Comparison of ENCODE assay signal across 1 cellular context in the genomic region with DNA sequence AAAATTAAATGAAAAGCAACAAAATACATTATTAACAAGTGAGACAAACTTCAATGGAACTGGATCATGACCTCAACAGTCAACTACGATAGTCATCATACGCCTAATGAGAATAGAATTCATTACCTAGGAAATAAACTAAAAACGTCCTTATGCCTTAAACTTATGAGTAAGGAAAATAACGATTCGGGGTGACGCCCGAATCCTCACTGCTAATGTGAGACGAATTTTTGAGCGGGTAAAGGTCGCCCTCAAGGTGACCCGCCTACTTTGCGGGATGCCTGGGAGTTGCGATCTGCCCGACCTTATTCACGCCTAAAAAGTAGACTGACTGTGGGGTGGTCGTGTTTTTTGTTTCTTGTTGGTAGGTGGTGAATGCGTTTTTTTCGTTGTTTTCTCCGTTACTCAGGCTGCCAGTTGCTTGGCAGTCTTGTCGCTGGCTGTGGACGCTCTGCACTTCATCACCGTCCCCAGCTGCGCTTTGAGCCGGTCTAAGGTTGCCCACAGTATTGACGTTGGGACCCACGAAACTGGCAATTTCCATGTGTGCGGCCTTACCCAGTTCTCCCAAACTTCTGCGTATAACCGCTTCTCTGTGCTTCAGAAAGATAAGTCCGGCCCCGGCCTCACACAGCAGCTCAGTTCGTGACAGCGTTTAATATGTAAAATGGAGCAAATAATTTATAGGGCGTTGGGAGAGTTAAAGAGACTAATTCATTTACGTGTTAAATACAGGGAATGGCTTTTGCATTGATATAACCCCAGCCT.
TF ChIP-seq lines count a peak whose summit lies in the region.

No MANE protein-coding gene starts in this region.

TF ChIP-seq in HepG2, 621 proteins besides CTCF, POLR2A, EP300 and RAD21 (continued from another document and continues in another):
- TF ChIP-seq, protein P1, sequence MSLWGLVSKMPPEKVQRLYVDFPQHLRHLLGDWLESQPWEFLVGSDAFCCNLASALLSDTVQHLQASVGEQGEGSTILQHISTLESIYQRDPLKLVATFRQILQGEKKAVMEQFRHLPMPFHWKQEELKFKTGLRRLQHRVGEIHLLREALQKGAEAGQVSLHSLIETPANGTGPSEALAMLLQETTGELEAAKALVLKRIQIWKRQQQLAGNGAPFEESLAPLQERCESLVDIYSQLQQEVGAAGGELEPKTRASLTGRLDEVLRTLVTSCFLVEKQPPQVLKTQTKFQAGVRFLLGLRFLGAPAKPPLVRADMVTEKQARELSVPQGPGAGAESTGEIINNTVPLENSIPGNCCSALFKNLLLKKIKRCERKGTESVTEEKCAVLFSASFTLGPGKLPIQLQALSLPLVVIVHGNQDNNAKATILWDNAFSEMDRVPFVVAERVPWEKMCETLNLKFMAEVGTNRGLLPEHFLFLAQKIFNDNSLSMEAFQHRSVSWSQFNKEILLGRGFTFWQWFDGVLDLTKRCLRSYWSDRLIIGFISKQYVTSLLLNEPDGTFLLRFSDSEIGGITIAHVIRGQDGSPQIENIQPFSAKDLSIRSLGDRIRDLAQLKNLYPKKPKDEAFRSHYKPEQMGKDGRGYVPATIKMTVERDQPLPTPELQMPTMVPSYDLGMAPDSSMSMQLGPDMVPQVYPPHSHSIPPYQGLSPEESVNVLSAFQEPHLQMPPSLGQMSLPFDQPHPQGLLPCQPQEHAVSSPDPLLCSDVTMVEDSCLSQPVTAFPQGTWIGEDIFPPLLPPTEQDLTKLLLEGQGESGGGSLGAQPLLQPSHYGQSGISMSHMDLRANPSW (CRISPR knock-in tag; IDR thresholded peaks at IDR 0.05; ENCODE audit: borderline replicate concordance): peak; percentile 90; the same call in 1 of the 2 replicates
- TF ChIP-seq CHD2 (IDR thresholded peaks at IDR 0.05; ENCODE audit: low read depth, low read length): peak; percentile 68; the same call in 1 of the 2 replicates
- no peak; the same call in 1 of the 2 replicates for TF ChIP-seq XBP1 (CRISPR knock-in tag; IDR thresholded peaks at IDR 0.05)
- TF ChIP-seq ZNF543 (CRISPR knock-in tag; IDR thresholded peaks at IDR 0.05): peak; percentile 93
- TF ChIP-seq NR3C1 (CRISPR knock-in tag; IDR thresholded peaks at IDR 0.05): no peak
- TF ChIP-seq HNRNPUL1 (IDR thresholded peaks at IDR 0.05; ENCODE audit: low read depth, low read length): no peak
- TF ChIP-seq TP53 (CRISPR knock-in tag; conservative IDR thresholded peaks at IDR 0.05): no peak; the same call in 1 of the 2 replicates
- TF ChIP-seq SMARCE1 (IDR thresholded peaks at IDR 0.05; ENCODE audit: borderline replicate concordance): no peak
- TF ChIP-seq ZFP90 (CRISPR knock-in tag; IDR thresholded peaks at IDR 0.05; ENCODE audit: borderline replicate concordance): peak; percentile 83; the same call in 1 of the 2 replicates
- TF ChIP-seq, protein P2, sequence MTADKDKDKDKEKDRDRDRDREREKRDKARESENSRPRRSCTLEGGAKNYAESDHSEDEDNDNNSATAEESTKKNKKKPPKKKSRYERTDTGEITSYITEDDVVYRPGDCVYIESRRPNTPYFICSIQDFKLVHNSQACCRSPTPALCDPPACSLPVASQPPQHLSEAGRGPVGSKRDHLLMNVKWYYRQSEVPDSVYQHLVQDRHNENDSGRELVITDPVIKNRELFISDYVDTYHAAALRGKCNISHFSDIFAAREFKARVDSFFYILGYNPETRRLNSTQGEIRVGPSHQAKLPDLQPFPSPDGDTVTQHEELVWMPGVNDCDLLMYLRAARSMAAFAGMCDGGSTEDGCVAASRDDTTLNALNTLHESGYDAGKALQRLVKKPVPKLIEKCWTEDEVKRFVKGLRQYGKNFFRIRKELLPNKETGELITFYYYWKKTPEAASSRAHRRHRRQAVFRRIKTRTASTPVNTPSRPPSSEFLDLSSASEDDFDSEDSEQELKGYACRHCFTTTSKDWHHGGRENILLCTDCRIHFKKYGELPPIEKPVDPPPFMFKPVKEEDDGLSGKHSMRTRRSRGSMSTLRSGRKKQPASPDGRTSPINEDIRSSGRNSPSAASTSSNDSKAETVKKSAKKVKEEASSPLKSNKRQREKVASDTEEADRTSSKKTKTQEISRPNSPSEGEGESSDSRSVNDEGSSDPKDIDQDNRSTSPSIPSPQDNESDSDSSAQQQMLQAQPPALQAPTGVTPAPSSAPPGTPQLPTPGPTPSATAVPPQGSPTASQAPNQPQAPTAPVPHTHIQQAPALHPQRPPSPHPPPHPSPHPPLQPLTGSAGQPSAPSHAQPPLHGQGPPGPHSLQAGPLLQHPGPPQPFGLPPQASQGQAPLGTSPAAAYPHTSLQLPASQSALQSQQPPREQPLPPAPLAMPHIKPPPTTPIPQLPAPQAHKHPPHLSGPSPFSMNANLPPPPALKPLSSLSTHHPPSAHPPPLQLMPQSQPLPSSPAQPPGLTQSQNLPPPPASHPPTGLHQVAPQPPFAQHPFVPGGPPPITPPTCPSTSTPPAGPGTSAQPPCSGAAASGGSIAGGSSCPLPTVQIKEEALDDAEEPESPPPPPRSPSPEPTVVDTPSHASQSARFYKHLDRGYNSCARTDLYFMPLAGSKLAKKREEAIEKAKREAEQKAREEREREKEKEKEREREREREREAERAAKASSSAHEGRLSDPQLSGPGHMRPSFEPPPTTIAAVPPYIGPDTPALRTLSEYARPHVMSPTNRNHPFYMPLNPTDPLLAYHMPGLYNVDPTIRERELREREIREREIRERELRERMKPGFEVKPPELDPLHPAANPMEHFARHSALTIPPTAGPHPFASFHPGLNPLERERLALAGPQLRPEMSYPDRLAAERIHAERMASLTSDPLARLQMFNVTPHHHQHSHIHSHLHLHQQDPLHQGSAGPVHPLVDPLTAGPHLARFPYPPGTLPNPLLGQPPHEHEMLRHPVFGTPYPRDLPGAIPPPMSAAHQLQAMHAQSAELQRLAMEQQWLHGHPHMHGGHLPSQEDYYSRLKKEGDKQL (CRISPR knock-in tag; IDR thresholded peaks at IDR 0.05; ENCODE audit: low read depth): peak; percentile 60; the same call in 1 of the 2 replicates
- TF ChIP-seq JUNB (CRISPR knock-in tag; IDR thresholded peaks at IDR 0.05; ENCODE audit: borderline replicate concordance): peak; percentile 82
- peak; percentile 89 for TF ChIP-seq PAF1 (CRISPR knock-in tag; IDR thresholded peaks at IDR 0.05)
- peak; percentile 86 for TF ChIP-seq HNRNPL (IDR thresholded peaks at IDR 0.05; ENCODE audit: low read depth, low read length)
- TF ChIP-seq JUND (CRISPR knock-in tag; IDR thresholded peaks at IDR 0.05): peak; percentile 81; the same call in 1 of the 2 replicates
- TF ChIP-seq, protein P3, sequence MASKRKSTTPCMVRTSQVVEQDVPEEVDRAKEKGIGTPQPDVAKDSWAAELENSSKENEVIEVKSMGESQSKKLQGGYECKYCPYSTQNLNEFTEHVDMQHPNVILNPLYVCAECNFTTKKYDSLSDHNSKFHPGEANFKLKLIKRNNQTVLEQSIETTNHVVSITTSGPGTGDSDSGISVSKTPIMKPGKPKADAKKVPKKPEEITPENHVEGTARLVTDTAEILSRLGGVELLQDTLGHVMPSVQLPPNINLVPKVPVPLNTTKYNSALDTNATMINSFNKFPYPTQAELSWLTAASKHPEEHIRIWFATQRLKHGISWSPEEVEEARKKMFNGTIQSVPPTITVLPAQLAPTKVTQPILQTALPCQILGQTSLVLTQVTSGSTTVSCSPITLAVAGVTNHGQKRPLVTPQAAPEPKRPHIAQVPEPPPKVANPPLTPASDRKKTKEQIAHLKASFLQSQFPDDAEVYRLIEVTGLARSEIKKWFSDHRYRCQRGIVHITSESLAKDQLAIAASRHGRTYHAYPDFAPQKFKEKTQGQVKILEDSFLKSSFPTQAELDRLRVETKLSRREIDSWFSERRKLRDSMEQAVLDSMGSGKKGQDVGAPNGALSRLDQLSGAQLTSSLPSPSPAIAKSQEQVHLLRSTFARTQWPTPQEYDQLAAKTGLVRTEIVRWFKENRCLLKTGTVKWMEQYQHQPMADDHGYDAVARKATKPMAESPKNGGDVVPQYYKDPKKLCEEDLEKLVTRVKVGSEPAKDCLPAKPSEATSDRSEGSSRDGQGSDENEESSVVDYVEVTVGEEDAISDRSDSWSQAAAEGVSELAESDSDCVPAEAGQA (IDR thresholded peaks at IDR 0.05; ENCODE audit: low read depth): no peak
- TF ChIP-seq, protein P3 (CRISPR knock-in tag; IDR thresholded peaks at IDR 0.05; ENCODE audit: borderline replicate concordance): no peak
- TF ChIP-seq TRIM24 (CRISPR knock-in tag; IDR thresholded peaks at IDR 0.05): no peak
- peak; percentile 58; the same call in 1 of the 2 replicates for TF ChIP-seq ZNF367 (CRISPR knock-in tag; IDR thresholded peaks at IDR 0.05; ENCODE audit: borderline replicate concordance)
- peak; percentile 100 for TF ChIP-seq GATA4 (IDR thresholded peaks at IDR 0.05; ENCODE audit: borderline replicate concordance, low read depth)
- peak; percentile 84; the same call in 1 of the 2 replicates for TF ChIP-seq ZFP36L2 (CRISPR knock-in tag; IDR thresholded peaks at IDR 0.05)
- peak; percentile 19 for TF ChIP-seq TEAD3 (CRISPR knock-in tag; optimal IDR thresholded peaks at IDR 0.05; ENCODE audit: borderline replicate concordance)
- TF ChIP-seq EED (CRISPR knock-in tag; IDR thresholded peaks at IDR 0.05): no peak
- TF ChIP-seq ZNF891 (CRISPR knock-in tag; IDR thresholded peaks at IDR 0.05): peak; percentile 79
- TF ChIP-seq ZSCAN21 (CRISPR knock-in tag; IDR thresholded peaks at IDR 0.05; ENCODE audit: borderline replicate concordance): peak; percentile 94
- TF ChIP-seq NAIF1 (CRISPR knock-in tag; IDR thresholded peaks at IDR 0.05; ENCODE audit: borderline replicate concordance): peak; percentile 90
- TF ChIP-seq PLRG1 (conservative IDR thresholded peaks at IDR 0.05): no peak
- no peak for TF ChIP-seq ZNF326 (CRISPR knock-in tag; IDR thresholded peaks at IDR 0.05; ENCODE audit: borderline replicate concordance)
- no peak for TF ChIP-seq CEBPB (IDR thresholded peaks at IDR 0.05; ENCODE audit: borderline replicate concordance, low read depth, low read length)
- TF ChIP-seq TCF7 (IDR thresholded peaks at IDR 0.05; ENCODE audit: low read depth): no peak
- TF ChIP-seq ZFYVE20 (CRISPR knock-in tag; IDR thresholded peaks at IDR 0.05; ENCODE audit: borderline replicate concordance, low read depth): peak; percentile 92; the same call in 1 of the 2 replicates
- no peak for TF ChIP-seq HES4 (CRISPR knock-in tag; IDR thresholded peaks at IDR 0.05; ENCODE audit: borderline replicate concordance)
- TF ChIP-seq RORA (CRISPR knock-in tag; IDR thresholded peaks at IDR 0.05): peak; percentile 76; the same call in 1 of the 2 replicates
- TF ChIP-seq ZNF768 (CRISPR knock-in tag; IDR thresholded peaks at IDR 0.05): peak; percentile 74
- peak; percentile 93 for TF ChIP-seq ESRRA (CRISPR knock-in tag; IDR thresholded peaks at IDR 0.05; ENCODE audit: low read depth)
- peak; percentile 78 for TF ChIP-seq ATF1 (CRISPR knock-in tag; IDR thresholded peaks at IDR 0.05)
- TF ChIP-seq ZNF570 (CRISPR knock-in tag; IDR thresholded peaks at IDR 0.05; ENCODE audit: borderline replicate concordance): peak; percentile 79; the same call in 1 of the 2 replicates
- peak; percentile 86 for TF ChIP-seq MTA1 (CRISPR knock-in tag; IDR thresholded peaks at IDR 0.05; ENCODE audit: borderline replicate concordance)
- peak; percentile 97 for TF ChIP-seq ZNF331 (CRISPR knock-in tag; IDR thresholded peaks at IDR 0.05)
- TF ChIP-seq TEAD2 (CRISPR knock-in tag; IDR thresholded peaks at IDR 0.05): no peak
- TF ChIP-seq, protein P4, sequence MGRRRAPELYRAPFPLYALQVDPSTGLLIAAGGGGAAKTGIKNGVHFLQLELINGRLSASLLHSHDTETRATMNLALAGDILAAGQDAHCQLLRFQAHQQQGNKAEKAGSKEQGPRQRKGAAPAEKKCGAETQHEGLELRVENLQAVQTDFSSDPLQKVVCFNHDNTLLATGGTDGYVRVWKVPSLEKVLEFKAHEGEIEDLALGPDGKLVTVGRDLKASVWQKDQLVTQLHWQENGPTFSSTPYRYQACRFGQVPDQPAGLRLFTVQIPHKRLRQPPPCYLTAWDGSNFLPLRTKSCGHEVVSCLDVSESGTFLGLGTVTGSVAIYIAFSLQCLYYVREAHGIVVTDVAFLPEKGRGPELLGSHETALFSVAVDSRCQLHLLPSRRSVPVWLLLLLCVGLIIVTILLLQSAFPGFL (CRISPR knock-in tag; IDR thresholded peaks at IDR 0.05): 0 out of 2 replicates have a peak, but pooled peaks have one; percentile 31
- no peak for TF ChIP-seq ZNF790 (CRISPR knock-in tag; IDR thresholded peaks at IDR 0.05; ENCODE audit: borderline replicate concordance)
- TF ChIP-seq SUZ12 (IDR thresholded peaks at IDR 0.05; ENCODE audit: low read depth, low read length): no peak
- peak; percentile 12; the same call in 1 of the 2 replicates for TF ChIP-seq MIXL1 (CRISPR knock-in tag; IDR thresholded peaks at IDR 0.05)
- TF ChIP-seq, protein P5, sequence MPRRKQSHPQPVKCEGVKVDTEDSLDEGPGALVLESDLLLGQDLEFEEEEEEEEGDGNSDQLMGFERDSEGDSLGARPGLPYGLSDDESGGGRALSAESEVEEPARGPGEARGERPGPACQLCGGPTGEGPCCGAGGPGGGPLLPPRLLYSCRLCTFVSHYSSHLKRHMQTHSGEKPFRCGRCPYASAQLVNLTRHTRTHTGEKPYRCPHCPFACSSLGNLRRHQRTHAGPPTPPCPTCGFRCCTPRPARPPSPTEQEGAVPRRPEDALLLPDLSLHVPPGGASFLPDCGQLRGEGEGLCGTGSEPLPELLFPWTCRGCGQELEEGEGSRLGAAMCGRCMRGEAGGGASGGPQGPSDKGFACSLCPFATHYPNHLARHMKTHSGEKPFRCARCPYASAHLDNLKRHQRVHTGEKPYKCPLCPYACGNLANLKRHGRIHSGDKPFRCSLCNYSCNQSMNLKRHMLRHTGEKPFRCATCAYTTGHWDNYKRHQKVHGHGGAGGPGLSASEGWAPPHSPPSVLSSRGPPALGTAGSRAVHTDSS (CRISPR knock-in tag; conservative IDR thresholded peaks at IDR 0.05): no peak
- no peak; the same call in 1 of the 2 replicates for TF ChIP-seq SIN3B (IDR thresholded peaks at IDR 0.05; ENCODE audit: low read length)
